13 cellular contexts compared by ENCODE assay signal in genomic region chr6:52415917-52416628, GRCh38. TPM values are rescaled to one million over a fixed set of nuclear protein-coding genes. Genes with fewer than 3 reads are reported as not detected.
DNase-seq lines count a peak whose midpoint lies in the region; ATAC-seq, FAIRE-seq and TF ChIP-seq lines count a peak whose summit lies in the region.
"Had no signal": no experiment of that assay in that cellular context is flagged by ENCODE, and none has a peak within 500 bp of the region (broad histone marks: within the 10 kb centered on the region; RNA-seq: fewer than 3 reads in every experiment).

No MANE protein-coding gene starts in this region.

- no peak for TF ChIP-seq POLR2A in GM12878 (IDR thresholded peaks at IDR 0.05; ENCODE audit: low read depth, low read length)
- TF ChIP-seq POLR2A in Peyer's patch (IDR thresholded peaks at IDR 0.05), result no peak

- peaks cover 11% of the 10 kb centered on the region; the same call in 1 of the 2 replicates for H3F3A ChIP-seq in Loucy (ENCODE audit: low read depth)

- in situ Hi-C loops in Caki2 (cut with HindIII; ENCODE audit: low pct_unique_long_range_greater_than_20kb, low sequenced_read_pairs) (loop anchor here (25.0 kb wide), 1 partner anchor 246 kb away; the partner anchor contains the start of gene TMEM14A), GM12878 (cut with MboI) (loop anchor here (5.0 kb wide), 3 partner anchors 81 to 246 kb away; partner anchors contain the start of gene TRAM2)

- H3K9me3 ChIP-seq in Loucy (ENCODE audit: insufficient read depth, low read depth, low read length), result no peaks in the 10 kb centered on the region
- no peaks in the 10 kb centered on the region for H3K9me3 ChIP-seq in GM12878 (replicated peaks; ENCODE audit: control insufficient read depth, insufficient read depth, low read length)
- H3K9me3 ChIP-seq in Peyer's patch, result no peaks in the 10 kb centered on the region
- H3K9me3 ChIP-seq: ascending aorta; BLaER1 treated with 17β-estradiol and CSF1 and Interleukin-3, amounts not matched to agents 10 nM and 100 nM had no signal

- H3K4me1 Mint-ChIP-seq in nephron progenitor cell, result peaks cover 21% of the 10 kb centered on the region

- H3K4me2 ChIP-seq in Loucy (ENCODE audit: low read depth, low read length, poor library complexity, severe bottlenecking) (peak overlapping the region; percentile 25), GM12878 (ENCODE audit: control insufficient read depth, insufficient read depth) (no peak overlapping the region)

- no peak for TF ChIP-seq RAD21 in GM12878 (IDR thresholded peaks at IDR 0.05; ENCODE audit: insufficient read depth, low read depth, low read length)

- H3K36me3 ChIP-seq in Loucy (ENCODE audit: insufficient read depth, low read length) (no peaks in the 10 kb centered on the region), GM12878 (ENCODE audit: control insufficient read depth in 2 of 2, insufficient read depth in 2 of 2, low read length in 1 of 2) (no peaks in the 10 kb centered on the region), Peyer's patch (no peaks in the 10 kb centered on the region)
- H3K36me3 ChIP-seq: ascending aorta; BLaER1 treated with 17β-estradiol and CSF1 and Interleukin-3, amounts not matched to agents 10 nM and 100 nM had no signal

- WGBS in GM12878 (ENCODE audit: insufficient coverage, insufficient replicate concordance, low lambda C conversion rate, missing lambda C conversion rate), result 29% methylated on average over 6 of the region's 6 CpGs

- H3K27ac ChIP-seq in GM12878 (ENCODE audit: control insufficient read depth, insufficient read depth) (no peak overlapping the region), Peyer's patch (no peak overlapping the region)

- FAIRE-seq in GM12878 (lab: Jason Lieb, UNC), result no peak

- H2AFZ ChIP-seq in Loucy (ENCODE audit: low read length), result no peak overlapping the region; the same call in 1 of the 2 replicates
- H2AFZ ChIP-seq in GM12878 (ENCODE audit: control insufficient read depth, low read depth, low read length), result no peak overlapping the region

- H3K4me3 ChIP-seq in Loucy (ENCODE audit: low read length, poor library complexity, severe bottlenecking) (no peak overlapping the region), GM12878 (no peak overlapping the region), Peyer's patch (no peak overlapping the region)
- H3K4me3 ChIP-seq: ascending aorta; BLaER1 treated with 17β-estradiol and CSF1 and Interleukin-3, amounts not matched to agents 10 nM and 100 nM had no signal

- H3K9me3 Mint-ChIP-seq in nephron progenitor cell, result no peaks in the 10 kb centered on the region
- H3K9me3 Mint-ChIP-seq: activated T-cell treated with anti-CD3 and anti-CD28 coated beads, Interleukin-2, amount 50 U/mL, for 24 hours; WTC11 had no signal

- ATAC-seq in GM12878, result no peak
- no peak for ATAC-seq in HG03520 (IDR thresholded peaks at IDR 0.05; ENCODE audit: unreplicated experiment)

- H3K4me3 Mint-ChIP-seq in nephron progenitor cell, result no peak overlapping the region
- H3K4me3 Mint-ChIP-seq: activated T-cell treated with anti-CD3 and anti-CD28 coated beads, Interleukin-2, amount 50 U/mL, for 24 hours; WTC11 had no signal

- intact Hi-C loops in GM12878 (cut with micrococcal nuclease; ENCODE audit: unreplicated experiment), result loop anchor here (1.0 kb wide), 2 partner anchors 182 to 247 kb away; no protein-coding TSS in a partner anchor

- H3K27me3 ChIP-seq in Loucy (ENCODE audit: insufficient read depth, low read length, poor library complexity, severe bottlenecking), result no peaks in the 10 kb centered on the region
- no peaks in the 10 kb centered on the region for H3K27me3 ChIP-seq in GM12878 (replicated peaks in 1 of 2; ENCODE audit: control insufficient read depth in 2 of 2, insufficient read depth in 2 of 2, low read length in 1 of 2)
- H3K27me3 ChIP-seq in Peyer's patch, result no peaks in the 10 kb centered on the region
- H3K27me3 ChIP-seq: ascending aorta; BLaER1 treated with 17β-estradiol and CSF1 and Interleukin-3, amounts not matched to agents 10 nM and 100 nM had no signal

- no peaks in the 10 kb centered on the region for H3K36me3 Mint-ChIP-seq in nephron progenitor cell (ENCODE audit: low read depth)
- H3K36me3 Mint-ChIP-seq: WTC11 had no signal

- H3K27me3 Mint-ChIP-seq in nephron progenitor cell (ENCODE audit: low read depth, poor library complexity), result peaks cover 10% of the 10 kb centered on the region
- H3K27me3 Mint-ChIP-seq: activated T-cell treated with anti-CD3 and anti-CD28 coated beads, Interleukin-2, amount 50 U/mL, for 24 hours had no signal

- SMC1A ChIA-PET in GM12878 (lab: Charles Lee; ENCODE audit: uncharacterized antibody, unreplicated experiment), result interaction anchor here (0.7 to 13.5 kb wide), 33 partner anchors 9 to 652 kb away, joined by 3 to 249 read pairs (median 6); partner anchors contain the start of gene MCM3

- DNase-seq in Caki2 (ENCODE audit: low read depth) (peak; percentile 45), GM12878 (ENCODE audit: low read depth, low spot score) (no peak), lung microvascular endothelial cell (ENCODE audit: low read depth in 2 of 2) (peak; percentile 58 to 75), Peyer's patch (no peak), nephron progenitor cell (no peak)
- DNase-seq in activated effector memory CD4-positive, alpha-beta T cell treated with Interleukin-2 at 50 U/mL for 16 hours, result no peak
- DNase-seq: activated T-cell treated with anti-CD3 and anti-CD28 coated beads, Interleukin-2, amount 50 U/mL, for 24 hours; right cardiac atrium had no signal

- RAD21 ChIA-PET in GM12878 (lab: Charles Lee; ENCODE audit: unreplicated experiment), result interaction anchor here (0.6 to 8.0 kb wide), 29 partner anchors 8 to 308 kb away, joined by 3 to 124 read pairs (median 5); partner anchors contain the start of genes MCM3 and PAQR8

- TF ChIP-seq CTCF in Loucy (conservative IDR thresholded peaks at IDR 0.05; ENCODE audit: low read length) (no peak), GM12878 (IDR thresholded peaks at IDR 0.05 in 2 of 3, conservative IDR thresholded peaks at IDR 0.05 in 1 of 3; ENCODE audit: control insufficient read depth in 2 of 3, extremely low read depth in 1 of 3, insufficient read depth in 1 of 3, low read depth in 3 of 3, low read length in 3 of 3) (no peak), Peyer's patch (IDR thresholded peaks at IDR 0.05) (no peak), nephron progenitor cell (IDR thresholded peaks at IDR 0.05) (no peak)

- no peak overlapping the region for H3K27ac Mint-ChIP-seq in nephron progenitor cell
- H3K27ac Mint-ChIP-seq: activated T-cell treated with anti-CD3 and anti-CD28 coated beads, Interleukin-2, amount 50 U/mL, for 24 hours; WTC11 had no signal

- H3K4me1 ChIP-seq in Loucy (ENCODE audit: insufficient read depth, low read length, poor library complexity, severe bottlenecking) (peaks cover 49% of the 10 kb centered on the region), GM12878 (ENCODE audit: control insufficient read depth, insufficient read depth, low read length) (peaks cover 18% of the 10 kb centered on the region), Peyer's patch (peaks cover 0 to 6% (median 0%) of the 10 kb centered on the region in 4 donors)

- TF ChIP-seq EP300 in GM12878 (IDR thresholded peaks at IDR 0.05; ENCODE audit: borderline replicate concordance in 1 of 2, control insufficient read depth in 1 of 2, low read depth in 2 of 2, low read length in 2 of 2), result no peak

- no peaks in the 10 kb centered on the region for H4K20me1 ChIP-seq in Loucy (ENCODE audit: insufficient read depth, low read length, poor library complexity, severe bottlenecking)
- no peaks in the 10 kb centered on the region for H4K20me1 ChIP-seq in GM12878 (ENCODE audit: control insufficient read depth, insufficient read depth)
- H4K20me1 ChIP-seq: BLaER1 treated with 17β-estradiol and CSF1 and Interleukin-3, amounts not matched to agents 10 nM and 100 nM had no signal

- no peaks in the 10 kb centered on the region for H3K9me2 ChIP-seq in Loucy (replicated peaks; ENCODE audit: low read depth, low read length)

- no peak overlapping the region for H3K9ac ChIP-seq in Loucy (ENCODE audit: low read depth, low read length, poor library complexity, severe bottlenecking)
- H3K9ac ChIP-seq in GM12878 (ENCODE audit: control insufficient read depth, insufficient read depth, low read length), result no peak overlapping the region

- no TSS peak for BruUV-seq in GM12878 (replicated peaks; lab: Mats Ljungman, UMichigan)

- CTCF ChIA-PET in GM12878 (lab: Yijun Ruan, JAX), result interaction anchor here (0.6 to 11.2 kb wide), 39 partner anchors 8 to 280 kb away, joined by 3 to 137 read pairs (median 5); partner anchors contain the start of genes MCM3, PAQR8 and TRAM2

- POLR2A ChIA-PET in GM12878 (lab: Charles Lee), result interaction anchor here (1.1 to 3.0 kb wide), 5 partner anchors 77 to 249 kb away, joined by 3 to 17 read pairs (median 4); partner anchors contain the start of gene MCM3

- no peaks in the 10 kb centered on the region for H3K79me2 ChIP-seq in Loucy (ENCODE audit: insufficient read depth, low read length)
- no peaks in the 10 kb centered on the region; the same call in 1 of the 2 replicates for H3K79me2 ChIP-seq in GM12878 (ENCODE audit: control insufficient read depth, insufficient read depth, low read length)

RNA-seq across cellular contexts. Expression of gene EFHC1, which starts 4.1 kb away (rescaled TPM):
- total RNA-seq in Caki2 (2014; rRNA removed; shearing (Covaris generic); ENCODE audit: low replicate concordance), result 22.5 and 30.7 TPM in 2 replicates
- 36.3 and 38.8 TPM in 2 replicates for total RNA-seq in GM12878 (2013; cell fraction: nucleolus; rRNA removed)
- 5.9 and 6.7 TPM in 2 replicates for total RNA-seq in GM12878 (2014; rRNA removed)
- total RNA-seq in GM12878 (2014; rRNA removed; fragmentation: Illumina TruSeq; extraction: Trizol), result 7.7 TPM in 2 replicates
- 5.2 and 5.5 TPM in 2 replicates for total RNA-seq in GM12878 (2021)
- polyA plus RNA-seq in GM12878 (2011; ENCODE audit: low read depth), result 4.0 TPM
- polyA plus RNA-seq in GM12878 (2011; rRNA removed), result 14.5 and 16.8 TPM in 2 replicates
- polyA plus RNA-seq in GM12878 (2011; cell fraction: cytosol; rRNA removed), result 4.1 and 5.7 TPM in 2 replicates
- polyA plus RNA-seq in GM12878 (2011; cell fraction: nucleus; rRNA removed), result 56.8 and 68.9 TPM in 2 replicates
- polyA plus RNA-seq in GM12878 (2012), result 8.8 and 12.1 TPM in 2 replicates
- polyA plus RNA-seq in GM12878 (2014; fragmentation: Illumina TruSeq; extraction: Trizol), result 8.5 and 8.6 TPM in 2 replicates
- 1 to 10 TPM; 9.0 to 9.1 TPM for polyA plus RNA-seq in GM12878 (2014; fragmentation: Nextera tagmentation; extraction: Ambion mirVana)
- 7.1 and 8.7 TPM in 2 replicates for polyA plus RNA-seq in GM12878 (2014; rRNA removed)
- 10 to 100 TPM; 11.8 to 13.5 TPM for polyA plus RNA-seq in GM12878 (2016; fragmentation: Nextera tagmentation; extraction: Ambion mirVana)
- polyA minus RNA-seq in GM12878 (2011; rRNA and poly(A)+ RNA removed), result 5.9 and 8.0 TPM in 2 replicates
- 1.2 and 1.9 TPM in 2 replicates for polyA minus RNA-seq in GM12878 (2011; cell fraction: cytosol; rRNA and poly(A)+ RNA removed)
- 13.3 and 16.4 TPM in 2 replicates for polyA minus RNA-seq in GM12878 (2011; cell fraction: nucleus; rRNA and poly(A)+ RNA removed)
- total RNA-seq in lung microvascular endothelial cell, result 4.0 and 4.1 TPM in 2 replicates
- total RNA-seq in Peyer's patch, result 10 to 100 TPM; 20.0 to 40.4 (median 22.7) TPM

RNA-seq across cellular contexts. Expression of gene PAQR8, which starts 54.1 kb away (rescaled TPM):
- 3.7 and 3.9 TPM in 2 replicates for total RNA-seq in Caki2 (2014; rRNA removed; shearing (Covaris generic); ENCODE audit: low replicate concordance)
- 33.5 and 35.7 TPM in 2 replicates for total RNA-seq in GM12878 (2013; cell fraction: nucleolus; rRNA removed)
- 13.5 and 16.2 TPM in 2 replicates for total RNA-seq in GM12878 (2014; rRNA removed)
- total RNA-seq in GM12878 (2014; rRNA removed; fragmentation: Illumina TruSeq; extraction: Trizol), result 11.8 and 12.9 TPM in 2 replicates
- total RNA-seq in GM12878 (2021), result 20.0 and 22.8 TPM in 2 replicates
- polyA plus RNA-seq in GM12878 (2011; ENCODE audit: low read depth), result 2.6 TPM
- polyA plus RNA-seq in GM12878 (2011; rRNA removed), result 21.7 and 22.4 TPM in 2 replicates
- polyA plus RNA-seq in GM12878 (2011; cell fraction: cytosol; rRNA removed), result 19.5 and 20.7 TPM in 2 replicates
- polyA plus RNA-seq in GM12878 (2011; cell fraction: nucleus; rRNA removed), result 12.5 and 13.5 TPM in 2 replicates
- 3.7 and 8.8 TPM in 2 replicates for polyA plus RNA-seq in GM12878 (2012)
- polyA plus RNA-seq in GM12878 (2014; fragmentation: Illumina TruSeq; extraction: Trizol), result 14.5 and 16.2 TPM in 2 replicates
- 1 to 10 TPM; 3.9 to 4.7 TPM for polyA plus RNA-seq in GM12878 (2014; fragmentation: Nextera tagmentation; extraction: Ambion mirVana)
- polyA plus RNA-seq in GM12878 (2014; rRNA removed), result 11.6 and 14.6 TPM in 2 replicates
- polyA plus RNA-seq in GM12878 (2016; fragmentation: Nextera tagmentation; extraction: Ambion mirVana), result 10 to 100 TPM; 19.6 to 20.2 TPM
- 29.6 and 30.2 TPM in 2 replicates for polyA minus RNA-seq in GM12878 (2011; rRNA and poly(A)+ RNA removed)
- 8.7 and 11.2 TPM in 2 replicates for polyA minus RNA-seq in GM12878 (2011; cell fraction: cytosol; rRNA and poly(A)+ RNA removed)
- polyA minus RNA-seq in GM12878 (2011; cell fraction: nucleus; rRNA and poly(A)+ RNA removed), result 8.7 and 13.9 TPM in 2 replicates
- 7.8 and 12.3 TPM in 2 replicates for total RNA-seq in lung microvascular endothelial cell
- 100 to 1,000 TPM in 3 of 4 donors, 1 to 10 TPM in 1; 9.1 to 300 (median 210) TPM for total RNA-seq in Peyer's patch

Comparison
In these comparisons a context has a peak if more than half of its experiments do, and no peak if none do; other contexts are left out.
1. DNase-seq: peak in Caki2 (single experiment) and lung microvascular endothelial cell (2 of 2); none in GM12878 (single experiment), activated effector memory CD4-positive, alpha-beta T cell treated with Interleukin-2 at 50 U/mL for 16 hours (single experiment), Peyer's patch (0 of 3) and nephron progenitor cell (single experiment).